In the genomic region with DNA sequence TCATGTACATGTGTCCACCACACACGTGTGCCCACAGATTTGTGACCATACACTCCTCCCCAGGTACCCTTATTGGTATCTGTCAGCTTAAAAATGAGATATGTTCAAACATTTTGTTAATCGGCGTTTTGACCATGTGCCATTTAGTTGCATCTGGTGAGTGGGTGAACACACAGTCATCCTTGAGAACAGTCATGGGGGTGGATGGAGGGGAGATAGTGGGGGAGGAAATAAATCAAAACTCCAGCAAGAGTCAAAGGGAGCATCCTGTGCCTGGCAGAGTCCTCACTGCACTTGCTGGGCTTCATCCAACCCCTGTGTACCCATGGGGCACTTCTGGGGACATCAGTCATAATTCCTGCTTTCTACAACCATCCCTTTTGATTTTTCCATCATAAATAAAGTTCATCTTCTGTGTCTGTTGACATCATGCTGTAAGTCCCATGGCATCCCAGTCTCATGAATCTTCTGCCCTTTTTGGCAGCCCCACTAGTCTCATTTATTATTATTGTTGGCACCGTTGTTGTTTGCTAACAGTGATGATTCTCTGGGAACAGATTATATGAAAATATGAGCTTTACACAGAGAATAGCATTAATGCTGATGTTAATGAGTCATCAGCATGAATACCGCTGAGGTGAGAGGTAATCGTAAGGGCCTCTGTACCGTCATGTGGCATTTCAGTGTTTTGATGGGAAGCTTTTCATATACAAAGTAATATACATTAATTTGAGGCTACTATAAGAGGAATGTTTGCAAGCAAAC, we compare ENCODE assay signal across 22 cellular contexts. TPM values are rescaled to one million over a fixed set of nuclear protein-coding genes. Genes with fewer than 3 reads are reported as not detected.
DNase-seq lines count a peak whose midpoint lies in the region; ATAC-seq and TF ChIP-seq lines count a peak whose summit lies in the region.
"Had no signal": no experiment of that assay in that cellular context is flagged by ENCODE, and none has a peak within 500 bp of the region (broad histone marks: within the 10 kb centered on the region; RNA-seq: fewer than 3 reads in every experiment).

No MANE protein-coding gene starts in this region.

- no peak overlapping the region for H3K27ac ChIP-seq in esophagus muscularis mucosa (replicated peaks in 1 of 4)
- H3K27ac ChIP-seq: heart left ventricle, KMS-11, Peyer's patch had no signal

- TF ChIP-seq CTCF in AG04449 (IDR thresholded peaks at IDR 0.05; ENCODE audit: insufficient read depth, low read length, missing control alignments) (no peak), chondrocyte (IDR thresholded peaks at IDR 0.05) (no peak), esophagus muscularis mucosa (IDR thresholded peaks at IDR 0.05) (no peak)

- H3K4me3 ChIP-seq in AG04449 (ENCODE audit: low read depth, low read length) (no peak overlapping the region), MG63 (no peak overlapping the region), esophagus muscularis mucosa (no peak overlapping the region)
- H3K4me3 ChIP-seq: heart left ventricle, Peyer's patch had no signal

- TF ChIP-seq EP300 in esophagus muscularis mucosa (IDR thresholded peaks at IDR 0.05): no peak

- H3K27me3 ChIP-seq in MG63 (no peaks in the 10 kb centered on the region), esophagus muscularis mucosa (no peaks in the 10 kb centered on the region)
- H3K27me3 ChIP-seq: heart left ventricle, Peyer's patch had no signal

- H3K4me1 ChIP-seq in esophagus muscularis mucosa: peaks cover 0 to 13% (median 6%) of the 10 kb centered on the region in 4 donors
- H3K4me1 ChIP-seq: heart left ventricle, Peyer's patch had no signal

- H3K9me3 Mint-ChIP-seq in chondrocyte (ENCODE audit: low read depth): peaks cover 17% of the 10 kb centered on the region
- H3K9me3 Mint-ChIP-seq: CD8-positive, alpha-beta T cell had no signal

- CTCF ChIA-PET in AG04449 (lab: Yijun Ruan, JAX): no interaction called here

- H3K36me3 Mint-ChIP-seq in chondrocyte (ENCODE audit: low read depth): peaks cover 4% of the 10 kb centered on the region
- H3K36me3 Mint-ChIP-seq: CD8-positive, alpha-beta T cell; natural killer cell; type B pancreatic cell had no signal

- 68% methylated on average over 7 of the region's 7 CpGs for WGBS in esophagus muscularis mucosa

- intact Hi-C loops in esophagus muscularis mucosa (cut with DNase I): no loop called here

- peaks cover 27% of the 10 kb centered on the region for H3K4me1 Mint-ChIP-seq in chondrocyte (ENCODE audit: low read depth)
- H3K4me1 Mint-ChIP-seq: natural killer cell had no signal

- no peak for ATAC-seq in GM21717 (IDR thresholded peaks at IDR 0.05; ENCODE audit: unreplicated experiment)
- ATAC-seq: CD8-positive, alpha-beta T cell; heart left ventricle; natural killer cell had no signal

- peak overlapping the region; percentile 82 for H3K27ac Mint-ChIP-seq in chondrocyte (ENCODE audit: unreplicated experiment)
- H3K27ac Mint-ChIP-seq: CD8-positive, alpha-beta T cell; natural killer cell; type B pancreatic cell had no signal

- no peak overlapping the region for H3K4me3 Mint-ChIP-seq in chondrocyte (ENCODE audit: unreplicated experiment)
- H3K4me3 Mint-ChIP-seq: CD8-positive, alpha-beta T cell; natural killer cell; type B pancreatic cell had no signal

- H3K27me3 Mint-ChIP-seq in chondrocyte (ENCODE audit: low read depth): no peaks in the 10 kb centered on the region

- DNase-seq in AG04449 (ENCODE audit: low read depth, low spot score) (peak; percentile 72), MG63 (peak; percentile 85), chondrocyte (ENCODE audit: low spot score) (no peak), non-pigmented ciliary epithelial cell (ENCODE audit: low read depth) (peak; percentile 53), esophagus muscularis mucosa (ENCODE audit: extremely low spot score) (no peak), GM19240 (ENCODE audit: insufficient read length, low spot score) (no peak)
- no peak for DNase-seq in central memory CD4-positive, alpha-beta T cell
- DNase-seq: activated CD4-positive, alpha-beta T cell treated with anti-CD3 and anti-CD28 coated beads for 4 hours; activated effector memory CD4-positive, alpha-beta T cell treated with anti-CD3 and anti-CD28 coated beads, Interleukin-2, amount 50 U/mL, for 16 hours; CD8-positive, alpha-beta T cell; cortex of kidney; heart left ventricle; mesendoderm; natural killer cell; NCI-H1092; Peyer's patch; SK-N-SH; stimulated activated CD4-positive, alpha-beta T cell treated with anti-CD3 and anti-CD28 coated beads, Interleukin-15, amount 100 ng/mL, for 24 hours; stimulated activated naive CD4-positive, alpha-beta T cell had no signal

- POLR2A ChIA-PET in AG04449 (lab: Yijun Ruan, JAX): no interaction called here

- H3K36me3 ChIP-seq in MG63 (no peaks in the 10 kb centered on the region), esophagus muscularis mucosa (no peaks in the 10 kb centered on the region)
- H3K36me3 ChIP-seq: heart left ventricle, Peyer's patch had no signal

- TF ChIP-seq POLR2A in esophagus muscularis mucosa (IDR thresholded peaks at IDR 0.05; ENCODE audit: low read depth): no peak

- H3K9me3 ChIP-seq in MG63: peaks cover 23% of the 10 kb centered on the region
- H3K9me3 ChIP-seq in esophagus muscularis mucosa: no peaks in the 10 kb centered on the region
- H3K9me3 ChIP-seq: Peyer's patch, SK-N-SH had no signal

RNA-seq across cellular contexts. Expression of a gene that starts 24.4 kb away (rescaled TPM):
- 10.0 and 34.1 TPM in 2 replicates for total RNA-seq in MG63 (2014; rRNA removed; shearing (Covaris generic); ENCODE audit: low replicate concordance)
- total RNA-seq in chondrocyte: 19.9 to 28.1 TPM (median 21.8 TPM) in 3 replicates
- total RNA-seq in esophagus muscularis mucosa: 10 to 100 TPM; 16.7 to 24.9 (median 18.9) TPM

Comparison
In these comparisons a context has a peak if more than half of its experiments do, and no peak if none do; other contexts are left out.
1. DNase-seq: peak in AG04449 (single experiment), MG63 (single experiment) and non-pigmented ciliary epithelial cell (single experiment); none in chondrocyte (single experiment), central memory CD4-positive, alpha-beta T cell (single experiment), esophagus muscularis mucosa (single experiment) and GM19240 (single experiment).